ENCODE assay signal across 8 cellular contexts in the genomic region with DNA sequence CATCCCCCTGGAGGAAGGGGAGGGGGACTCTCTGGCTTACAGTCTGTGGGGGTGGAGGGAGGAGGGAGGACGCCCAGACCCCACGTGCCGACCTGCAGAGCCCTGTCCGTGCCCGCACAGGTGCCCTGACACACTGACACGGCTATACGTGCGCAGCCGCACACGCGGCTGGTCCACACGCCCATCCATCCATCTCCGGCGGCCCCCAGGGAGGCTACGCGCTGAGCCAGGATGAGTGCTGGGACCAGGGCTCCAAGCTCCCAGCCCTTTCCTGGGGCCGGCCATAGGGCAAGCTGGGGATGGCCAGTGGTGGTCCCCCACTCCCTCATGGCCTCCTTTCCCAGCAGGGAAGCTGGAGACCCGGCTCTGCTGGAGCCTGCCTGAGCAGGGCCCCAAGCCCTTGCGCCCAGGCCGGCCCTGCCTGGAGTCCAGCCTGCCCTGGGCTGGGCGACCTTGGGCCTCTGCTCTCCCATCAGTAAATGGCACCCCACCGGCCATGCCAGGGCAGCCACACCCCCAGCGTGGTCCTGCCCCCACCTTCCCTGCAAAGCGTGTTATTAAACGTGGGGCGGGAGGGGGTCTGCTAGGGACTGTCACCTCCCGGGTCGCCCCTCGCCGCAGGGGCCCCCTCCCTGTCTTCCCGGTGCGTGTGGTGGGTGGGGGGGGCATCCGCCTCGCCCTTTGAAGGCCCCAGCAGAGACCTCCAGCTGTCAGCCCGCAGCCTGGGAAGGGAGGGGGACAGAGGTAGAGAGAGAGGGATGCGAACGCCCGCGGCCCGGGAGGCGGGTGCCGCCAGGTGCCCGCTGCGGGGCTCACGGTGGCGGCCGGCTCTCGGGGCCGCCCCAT. TPM values are rescaled to one million over a fixed set of nuclear protein-coding genes. Genes with fewer than 3 reads are reported as not detected.
DNase-seq lines count a peak whose midpoint lies in the region; ATAC-seq and TF ChIP-seq lines count a peak whose summit lies in the region.

No MANE protein-coding gene starts in this region.

- peaks cover 39% of the 10 kb centered on the region for H3K27me3 Mint-ChIP-seq in activated CD4-positive, alpha-beta T cell treated with anti-CD3 and anti-CD28 coated beads, Interleukin-2, amount 10 ng/mL, durations not matched to agents 24 days and 14 days
- peaks cover 23% of the 10 kb centered on the region for H3K27me3 Mint-ChIP-seq in activated CD8-positive, alpha-beta T cell treated with anti-CD3 and anti-CD28 coated beads for 36 hours
- H3K27me3 Mint-ChIP-seq in stimulated activated naive B cell treated with anti-CD40 and anti-IgM and Interleukin-4, amounts not matched to agents 10 μg/mL and 1 μg/mL and 100 μg/mL, for 72 hours = peaks cover 52 to 68% of the 10 kb centered on the region in 2 donors

- H3K9me3 ChIP-seq in iPS-18c (ENCODE audit: control insufficient read depth, insufficient read depth, low read length) = no peaks in the 10 kb centered on the region

- POLR2A ChIA-PET in activated CD8-positive, alpha-beta T cell treated with anti-CD3 and anti-CD28 coated beads for 36 hours (lab: Charles Lee) = interaction anchor here (0.9 to 2.8 kb wide), 6 partner anchors 8 to 56 kb away, joined by 3 to 18 read pairs (median 5); a partner anchor contains a TSS

- H3K27ac Mint-ChIP-seq in activated CD4-positive, alpha-beta T cell treated with anti-CD3 and anti-CD28 coated beads, Interleukin-2, amount 10 ng/mL, durations not matched to agents 24 days and 14 days = no peak overlapping the region
- H3K27ac Mint-ChIP-seq in activated CD8-positive, alpha-beta T cell treated with anti-CD3 and anti-CD28 coated beads for 36 hours = no peak overlapping the region
- H3K27ac Mint-ChIP-seq in stimulated activated naive B cell treated with anti-CD40 and anti-IgM and Interleukin-4, amounts not matched to agents 10 μg/mL and 1 μg/mL and 100 μg/mL, for 72 hours = peak overlapping the region; percentile 65

- TF ChIP-seq CTCF in activated CD8-positive, alpha-beta T cell treated with anti-CD3 and anti-CD28 coated beads for 36 hours (IDR thresholded peaks at IDR 0.05) = no peak

- intact Hi-C loops in activated CD4-positive, alpha-beta T cell treated with anti-CD3 and anti-CD28 coated beads, Interleukin-2, amount 10 ng/mL, durations not matched to agents 24 days and 14 days (cut with micrococcal nuclease) = loop anchor here (2.0 to 10.0 kb wide), 2 partner anchors 55 to 229 kb away; a partner anchor contains a TSS
- intact Hi-C loops in activated CD8-positive, alpha-beta T cell treated with anti-CD3 and anti-CD28 coated beads for 36 hours (cut with micrococcal nuclease) = no loop called here

- peak overlapping the region; percentile 42 for H3K4me3 Mint-ChIP-seq in activated CD4-positive, alpha-beta T cell treated with anti-CD3 and anti-CD28 coated beads, Interleukin-2, amount 10 ng/mL, durations not matched to agents 24 days and 14 days
- peak overlapping the region; percentile 55 for H3K4me3 Mint-ChIP-seq in activated CD8-positive, alpha-beta T cell treated with anti-CD3 and anti-CD28 coated beads for 36 hours
- H3K4me3 Mint-ChIP-seq in stimulated activated naive B cell treated with anti-CD40 and anti-IgM and Interleukin-4, amounts not matched to agents 10 μg/mL and 1 μg/mL and 100 μg/mL, for 72 hours = peak overlapping the region; percentile 60 to 62

- no peak for DNase-seq in activated CD4-positive, alpha-beta T cell treated with anti-CD3 and anti-CD28 coated beads, Interleukin-2, amount 10 ng/mL, durations not matched to agents 24 days and 14 days
- DNase-seq in activated CD4-positive, alpha-beta T cell treated with anti-CD3 and anti-CD28 coated beads for 1 hour = no peak
- no peak for DNase-seq in activated CD8-positive, alpha-beta T cell treated with anti-CD3 and anti-CD28 coated beads for 36 hours
- DNase-seq in stimulated activated naive B cell treated with anti-CD40 and anti-IgM and Interleukin-4, amounts not matched to agents 10 μg/mL and 1 μg/mL and 100 μg/mL, for 72 hours = no peak
- no peak for DNase-seq in NCI-H2196 (lab: John Stamatoyannopoulos, UW; ENCODE audit: unreplicated experiment)
- DNase-seq in MV-4-11 (lab: John Stamatoyannopoulos, UW) = no peak
- DNase-seq in islet precursor cell = no peak

- H3K9me3 Mint-ChIP-seq in activated CD4-positive, alpha-beta T cell treated with anti-CD3 and anti-CD28 coated beads, Interleukin-2, amount 10 ng/mL, durations not matched to agents 24 days and 14 days = no peaks in the 10 kb centered on the region
- H3K9me3 Mint-ChIP-seq in activated CD8-positive, alpha-beta T cell treated with anti-CD3 and anti-CD28 coated beads for 36 hours = no peaks in the 10 kb centered on the region
- H3K9me3 Mint-ChIP-seq in stimulated activated naive B cell treated with anti-CD40 and anti-IgM and Interleukin-4, amounts not matched to agents 10 μg/mL and 1 μg/mL and 100 μg/mL, for 72 hours = no peaks in the 10 kb centered on the region

- CTCF ChIA-PET in activated CD8-positive, alpha-beta T cell treated with anti-CD3 and anti-CD28 coated beads for 36 hours (lab: Charles Lee) = interaction anchor here (1.1 to 3.9 kb wide), 18 partner anchors 8 to 395 kb away, joined by 3 to 24 read pairs (median 5); a partner anchor contains a TSS

- peak overlapping the region; percentile 57 for H3K4me3 ChIP-seq in iPS-18c (ENCODE audit: insufficient read depth, low read depth, low read length)

- H3K36me3 Mint-ChIP-seq in activated CD4-positive, alpha-beta T cell treated with anti-CD3 and anti-CD28 coated beads, Interleukin-2, amount 10 ng/mL, durations not matched to agents 24 days and 14 days (ENCODE audit: low read depth) = no peaks in the 10 kb centered on the region
- H3K36me3 Mint-ChIP-seq in activated CD8-positive, alpha-beta T cell treated with anti-CD3 and anti-CD28 coated beads for 36 hours (ENCODE audit: low read depth) = no peaks in the 10 kb centered on the region
- H3K36me3 Mint-ChIP-seq in stimulated activated naive B cell treated with anti-CD40 and anti-IgM and Interleukin-4, amounts not matched to agents 10 μg/mL and 1 μg/mL and 100 μg/mL, for 72 hours = no peaks in the 10 kb centered on the region

- peaks cover 2% of the 10 kb centered on the region for H3K4me1 Mint-ChIP-seq in activated CD4-positive, alpha-beta T cell treated with anti-CD3 and anti-CD28 coated beads, Interleukin-2, amount 10 ng/mL, durations not matched to agents 24 days and 14 days
- H3K4me1 Mint-ChIP-seq in activated CD8-positive, alpha-beta T cell treated with anti-CD3 and anti-CD28 coated beads for 36 hours (ENCODE audit: low read depth) = peaks cover 3% of the 10 kb centered on the region
- peaks cover 6 to 20% of the 10 kb centered on the region in 2 donors for H3K4me1 Mint-ChIP-seq in stimulated activated naive B cell treated with anti-CD40 and anti-IgM and Interleukin-4, amounts not matched to agents 10 μg/mL and 1 μg/mL and 100 μg/mL, for 72 hours

- ATAC-seq in activated CD8-positive, alpha-beta T cell treated with anti-CD3 and anti-CD28 coated beads for 36 hours = peak; percentile 25
- peak; percentile 36 to 41 for ATAC-seq in stimulated activated naive B cell treated with anti-CD40 and anti-IgM and Interleukin-4, amounts not matched to agents 10 μg/mL and 1 μg/mL and 100 μg/mL, for 72 hours (replicated peaks)

RNA-seq across cellular contexts. Expression of a gene that starts 0.9 kb away (rescaled TPM):
- 2.2 and 2.3 TPM in 2 replicates for total RNA-seq in activated CD4-positive, alpha-beta T cell treated with anti-CD3 and anti-CD28 coated beads, Interleukin-2, amount 10 ng/mL, durations not matched to agents 24 days and 14 days
- 1 to 10 TPM; 4.4 to 7.2 TPM for total RNA-seq in activated CD8-positive, alpha-beta T cell treated with anti-CD3 and anti-CD28 coated beads for 36 hours

RNA-seq across cellular contexts. Expression of a gene that starts 9.7 kb away (rescaled TPM):
- 65.2 and 70.3 TPM in 2 replicates for total RNA-seq in activated CD4-positive, alpha-beta T cell treated with anti-CD3 and anti-CD28 coated beads, Interleukin-2, amount 10 ng/mL, durations not matched to agents 24 days and 14 days
- 10 to 100 TPM; 70.0 to 70.7 TPM for total RNA-seq in activated CD8-positive, alpha-beta T cell treated with anti-CD3 and anti-CD28 coated beads for 36 hours

RNA-seq across cellular contexts. Expression of a gene that starts 15.1 kb away (rescaled TPM):
- 22.2 and 23.1 TPM in 2 replicates for total RNA-seq in activated CD4-positive, alpha-beta T cell treated with anti-CD3 and anti-CD28 coated beads, Interleukin-2, amount 10 ng/mL, durations not matched to agents 24 days and 14 days
- total RNA-seq in activated CD8-positive, alpha-beta T cell treated with anti-CD3 and anti-CD28 coated beads for 36 hours = 1 to 10 TPM; 6.6 to 6.9 TPM

RNA-seq across cellular contexts. Expression of a gene that starts 19.1 kb away (rescaled TPM):
- total RNA-seq in activated CD4-positive, alpha-beta T cell treated with anti-CD3 and anti-CD28 coated beads, Interleukin-2, amount 10 ng/mL, durations not matched to agents 24 days and 14 days = 38.7 and 38.9 TPM in 2 replicates
- total RNA-seq in activated CD8-positive, alpha-beta T cell treated with anti-CD3 and anti-CD28 coated beads for 36 hours = 10 to 100 TPM; 19.8 to 20.1 TPM

RNA-seq across cellular contexts. Expression of a gene that starts 27.9 kb away (rescaled TPM):
- 33.4 and 34.7 TPM in 2 replicates for total RNA-seq in activated CD4-positive, alpha-beta T cell treated with anti-CD3 and anti-CD28 coated beads, Interleukin-2, amount 10 ng/mL, durations not matched to agents 24 days and 14 days
- 10 to 100 TPM; 19.4 to 21.1 TPM for total RNA-seq in activated CD8-positive, alpha-beta T cell treated with anti-CD3 and anti-CD28 coated beads for 36 hours
